ENCODE assay signal across 10 cellular contexts in genomic region chr4:169315530-169316306, GRCh38. TPM values are rescaled to one million over a fixed set of nuclear protein-coding genes. Genes with fewer than 3 reads are reported as not detected.
DNase-seq lines count a peak whose midpoint lies in the region; ATAC-seq, FAIRE-seq and TF ChIP-seq lines count a peak whose summit lies in the region.
"Had no signal": no experiment of that assay in that cellular context is flagged by ENCODE, and none has a peak within 500 bp of the region (broad histone marks: within the 10 kb centered on the region; RNA-seq: fewer than 3 reads in every experiment).

No MANE protein-coding gene starts in this region.

- no peak for TF ChIP-seq CTCF in AG04450 (IDR thresholded peaks at IDR 0.05; ENCODE audit: low read depth, low read length)
- TF ChIP-seq CTCF in cardiac fibroblast (IDR thresholded peaks at IDR 0.05; ENCODE audit: low read depth, low read length), result no peak
- no peak for TF ChIP-seq CTCF in lower lobe of right lung (IDR thresholded peaks at IDR 0.05)

- CTCF ChIA-PET in AG04450 (lab: Charles Lee), result interaction anchor here (1.0 to 1.5 kb wide), 3 partner anchors 11 to 48 kb away, joined by 3 to 5 read pairs (median 4); no protein-coding TSS in a partner anchor

- H3K36me3 ChIP-seq in lower lobe of right lung, result no peaks in the 10 kb centered on the region

- H3K9me3 ChIP-seq in AG04450 (ENCODE audit: control insufficient read depth, insufficient read depth, low read length) (no peaks in the 10 kb centered on the region), lower lobe of right lung (no peaks in the 10 kb centered on the region)

- ATAC-seq in lower lobe of right lung (peak in 1 of 2 donors; percentile 39), GM18867 (IDR thresholded peaks at IDR 0.05; ENCODE audit: unreplicated experiment) (no peak), GM21723 (IDR thresholded peaks at IDR 0.05; ENCODE audit: unreplicated experiment) (no peak)

- peak; percentile 60 for DNase-seq in AG04450 (ENCODE audit: low read depth, low spot score)
- DNase-seq in HTR-8/SVneo (ENCODE audit: insufficient read length, low spot score), result no peak
- peak; percentile 49 to 55 for DNase-seq in cardiac fibroblast (ENCODE audit: low read depth in 2 of 2)
- no peak for DNase-seq in lower lobe of right lung
- no peak for DNase-seq in amniotic stem cell (lab: John Stamatoyannopoulos, UW)
- DNase-seq in NK-92 (lab: John Stamatoyannopoulos, UW; ENCODE audit: unreplicated experiment), result no peak
- DNase-seq: activated T-cell treated with anti-CD3 and anti-CD28 coated beads, Interleukin-2, amount 50 U/mL, for 24 hours; naive B cell had no signal

- POLR2A ChIA-PET in AG04450 (lab: Yijun Ruan, JAX), result interaction anchor here (0.6 to 1.2 kb wide), 2 partner anchors 22 to 116 kb away, joined by 3 to 10 read pairs; no protein-coding TSS in a partner anchor

- FAIRE-seq in HTR-8/SVneo (lab: Jason Lieb, UNC), result peak; percentile 42

- H3K27me3 ChIP-seq in AG04450 (ENCODE audit: control insufficient read depth, insufficient read depth, low read length) (no peaks in the 10 kb centered on the region), lower lobe of right lung (ENCODE audit: low read depth) (no peaks in the 10 kb centered on the region)

- intact Hi-C loops in lower lobe of right lung (cut with DNase I), result no loop called here

- H3K4me1 ChIP-seq in lower lobe of right lung, result peaks cover 30% of the 10 kb centered on the region

- H3K4me3 ChIP-seq in AG04450 (ENCODE audit: low read depth, low read length), result no peak overlapping the region
- no peak overlapping the region for H3K4me3 ChIP-seq in cardiac fibroblast (replicated peaks in 1 of 2; ENCODE audit: low read depth in 2 of 2, low read length in 2 of 2)
- H3K4me3 ChIP-seq in lower lobe of right lung, result no peak overlapping the region

- H3K27ac ChIP-seq in AG04450 (ENCODE audit: low read depth, low read length), result peak overlapping the region; percentile 72
- H3K27ac ChIP-seq in lower lobe of right lung, result peak overlapping the region; percentile 52

RNA-seq across cellular contexts. Expression of gene SH3RF1, which starts 45.0 kb away (rescaled TPM):
- 10.4 and 11.0 TPM in 2 replicates for polyA plus RNA-seq in AG04450 (2011; rRNA removed)
- polyA minus RNA-seq in AG04450 (2011; rRNA and poly(A)+ RNA removed), result 48.5 and 54.1 TPM in 2 replicates
- 34.2 TPM for total RNA-seq in lower lobe of right lung

Comparison
In these comparisons a context has a peak if more than half of its experiments do, and no peak if none do; other contexts are left out.
1. DNase-seq: peak in AG04450 (single experiment) and cardiac fibroblast (2 of 2); none in HTR-8/SVneo (single experiment), lower lobe of right lung (single experiment), amniotic stem cell (single experiment) and NK-92 (single experiment).